In the genomic region with DNA sequence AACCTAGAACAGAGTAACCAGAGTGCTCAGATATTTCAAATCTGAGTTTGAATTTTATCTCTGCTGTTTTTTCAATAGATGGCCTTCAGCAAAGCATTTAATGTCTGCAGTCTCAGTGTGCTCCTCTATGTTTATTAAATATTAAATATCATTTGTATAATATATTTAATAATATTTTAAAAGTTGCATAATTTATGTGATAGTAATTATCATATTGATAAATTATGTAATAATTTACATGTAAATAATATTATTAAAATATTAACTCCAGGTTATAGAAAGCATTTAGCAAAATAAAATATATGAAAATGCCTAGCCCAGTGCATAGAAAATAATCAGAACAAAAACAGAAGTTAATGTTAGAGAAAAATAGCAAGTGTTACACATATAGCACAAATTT, we compare ENCODE assay signal across 30 cellular contexts.
"Had no signal": no experiment of that assay in that cellular context is flagged by ENCODE, and none has a peak within 500 bp of the region (broad histone marks: within the 10 kb centered on the region; RNA-seq: fewer than 3 reads in every experiment).

No MANE protein-coding gene starts in this region.

- H3K9ac ChIP-seq: neural progenitor cell, parathyroid adenoma had no signal

- H3K4me1 Mint-ChIP-seq: natural killer cell; nephron; neural progenitor cell; stimulated activated memory B cell treated with anti-CD40 and anti-IgM and Interleukin-4, amounts not matched to agents 10 μg/mL and 1 μg/mL and 100 μg/mL, for 72 hours; stimulated activated naive CD8-positive, alpha-beta T cell treated with anti-CD3 and anti-CD28 coated beads, Interleukin-15, amount 100 ng/mL, for 72 hours had no signal

- H3K27ac ChIP-seq: neural progenitor cell, ovary, parathyroid adenoma, psoas muscle, right lobe of liver, sigmoid colon, spleen, thoracic aorta, thyroid gland, tibial nerve, upper lobe of left lung, vagina had no signal

- H3K4me1 ChIP-seq: neural progenitor cell, parathyroid adenoma, right lobe of liver, sigmoid colon, spleen, thyroid gland, tibial nerve, upper lobe of left lung, vagina had no signal

- H3K4me2 ChIP-seq: neural progenitor cell, smooth muscle cell had no signal

- H3K9me3 ChIP-seq: ovary, right lobe of liver, sigmoid colon, thoracic aorta, thyroid gland, upper lobe of left lung, vagina had no signal

- H3K27ac Mint-ChIP-seq: natural killer cell; nephron; neural progenitor cell; progenitor cell of endocrine pancreas; stimulated activated memory B cell treated with anti-CD40 and anti-IgM and Interleukin-4, amounts not matched to agents 10 μg/mL and 1 μg/mL and 100 μg/mL, for 72 hours; stimulated activated naive CD8-positive, alpha-beta T cell treated with anti-CD3 and anti-CD28 coated beads, Interleukin-15, amount 100 ng/mL, for 72 hours had no signal

- H3K4me3 Mint-ChIP-seq: natural killer cell; nephron; neural progenitor cell; stimulated activated memory B cell treated with anti-CD40 and anti-IgM and Interleukin-4, amounts not matched to agents 10 μg/mL and 1 μg/mL and 100 μg/mL, for 72 hours; stimulated activated naive CD8-positive, alpha-beta T cell treated with anti-CD3 and anti-CD28 coated beads, Interleukin-15, amount 100 ng/mL, for 72 hours had no signal

- H2AFZ ChIP-seq: neural progenitor cell, parathyroid adenoma had no signal

- H3K4me3 ChIP-seq: neural progenitor cell, ovary, psoas muscle, right lobe of liver, sigmoid colon, smooth muscle cell, spleen, thoracic aorta, thyroid gland, tibial nerve, upper lobe of left lung, vagina had no signal

- H3K27me3 ChIP-seq: neural progenitor cell, ovary, right lobe of liver, sigmoid colon, spleen, thyroid gland, tibial nerve, upper lobe of left lung, vagina had no signal

- H3K27me3 Mint-ChIP-seq: progenitor cell of endocrine pancreas; stimulated activated memory B cell treated with anti-CD40 and anti-IgM and Interleukin-4, amounts not matched to agents 10 μg/mL and 1 μg/mL and 100 μg/mL, for 72 hours; stimulated activated naive CD8-positive, alpha-beta T cell treated with anti-CD3 and anti-CD28 coated beads, Interleukin-15, amount 100 ng/mL, for 72 hours had no signal

- ATAC-seq: natural killer cell; psoas muscle; right cardiac atrium; right lobe of liver; stimulated activated memory B cell treated with anti-CD40 and anti-IgM and Interleukin-4, amounts not matched to agents 10 μg/mL and 1 μg/mL and 100 μg/mL, for 72 hours; stimulated activated naive CD8-positive, alpha-beta T cell treated with anti-CD3 and anti-CD28 coated beads, Interleukin-15, amount 100 ng/mL, for 72 hours; stimulated activated naive CD8-positive, alpha-beta T cell treated with anti-CD3 and anti-CD28 coated beads, Interleukin-15, Interleukin-2, amounts not matched to agents 100 U/mL and 50 U/mL, for 24 hours had no signal

- H3K36me3 Mint-ChIP-seq: natural killer cell; neural progenitor cell; stimulated activated memory B cell treated with anti-CD40 and anti-IgM and Interleukin-4, amounts not matched to agents 10 μg/mL and 1 μg/mL and 100 μg/mL, for 72 hours had no signal

- H3K36me3 ChIP-seq: neural progenitor cell, ovary, right lobe of liver, sigmoid colon, spleen, thoracic aorta, thyroid gland, tibial nerve, upper lobe of left lung, vagina had no signal

- FAIRE-seq: urothelium cell line had no signal

- H3K79me2 ChIP-seq: parathyroid adenoma had no signal

- DNase-seq: natural killer cell; occipital lobe; ovary; posterior cingulate gyrus; psoas muscle; right cardiac atrium; right lobe of liver; sigmoid colon; spleen; stimulated activated CD4-positive, alpha-beta T cell treated with anti-CD3 and anti-CD28 coated beads, Interleukin-12 subunit alpha, Interleukin-12 subunit beta, amount 100 ng/mL, for 4 hours; stimulated activated CD4-positive, alpha-beta T cell treated with anti-CD3 and anti-CD28 coated beads, Interleukin-1b, Interleukin-23, amount 100 ng/mL, for 48 hours; stimulated activated CD4-positive, alpha-beta T cell treated with anti-CD3 and anti-CD28 coated beads, Interleukin-4, amount 100 ng/mL, for 1 hour; stimulated activated CD4-positive, alpha-beta T cell treated with anti-CD3 and anti-CD28 coated beads, Interleukin-4, amount 100 ng/mL, for 4 hours; stimulated activated CD8-positive, alpha-beta memory T cell treated with anti-CD3 and anti-CD28 coated beads, Interleukin-4, amount 100 ng/mL, for 48 hours; stimulated activated naive CD4-positive, alpha-beta T cell; stimulated activated naive CD8-positive, alpha-beta T cell treated with anti-CD3 and anti-CD28 coated beads, Interleukin-15, amount 100 ng/mL, for 72 hours; stimulated activated naive CD8-positive, alpha-beta T cell treated with anti-CD3 and anti-CD28 coated beads, Interleukin-15, Interleukin-2, amounts not matched to agents 100 U/mL and 50 U/mL, for 24 hours; thyroid gland; trophoblast cell; upper lobe of left lung had no signal
